Comparison of ENCODE assay signal across 1 cellular context in the genomic region with DNA sequence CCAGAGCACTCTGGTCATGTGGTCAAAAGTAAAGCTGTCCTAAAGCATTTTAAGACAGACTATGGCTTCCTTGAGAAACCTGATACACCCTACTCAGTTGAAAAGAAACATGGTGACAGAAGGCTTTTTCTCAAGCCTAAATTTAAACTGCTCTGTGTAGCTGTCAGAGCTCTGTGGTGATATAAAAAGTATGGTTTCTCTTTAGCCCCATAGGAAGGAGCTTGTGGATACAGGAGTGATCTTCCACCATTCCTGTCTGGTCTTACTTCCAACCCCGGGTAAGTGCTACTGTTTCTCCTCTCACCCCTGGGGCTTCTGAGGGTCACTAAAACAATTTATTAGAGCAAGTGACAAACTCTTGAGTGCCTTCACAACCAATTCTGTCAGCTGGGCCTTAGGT.
TF ChIP-seq lines count a peak whose summit lies in the region.

No MANE protein-coding gene starts in this region.

TF ChIP-seq in GM23338, 12 proteins besides CTCF, POLR2A, EP300 and RAD21 (continued from another document):
- no peak for TF ChIP-seq ZNF114 (CRISPR knock-in tag; IDR thresholded peaks at IDR 0.05)
- TF ChIP-seq JUNB (IDR thresholded peaks at IDR 0.05; ENCODE audit: unreplicated experiment), result no peak
